In the genomic region with DNA sequence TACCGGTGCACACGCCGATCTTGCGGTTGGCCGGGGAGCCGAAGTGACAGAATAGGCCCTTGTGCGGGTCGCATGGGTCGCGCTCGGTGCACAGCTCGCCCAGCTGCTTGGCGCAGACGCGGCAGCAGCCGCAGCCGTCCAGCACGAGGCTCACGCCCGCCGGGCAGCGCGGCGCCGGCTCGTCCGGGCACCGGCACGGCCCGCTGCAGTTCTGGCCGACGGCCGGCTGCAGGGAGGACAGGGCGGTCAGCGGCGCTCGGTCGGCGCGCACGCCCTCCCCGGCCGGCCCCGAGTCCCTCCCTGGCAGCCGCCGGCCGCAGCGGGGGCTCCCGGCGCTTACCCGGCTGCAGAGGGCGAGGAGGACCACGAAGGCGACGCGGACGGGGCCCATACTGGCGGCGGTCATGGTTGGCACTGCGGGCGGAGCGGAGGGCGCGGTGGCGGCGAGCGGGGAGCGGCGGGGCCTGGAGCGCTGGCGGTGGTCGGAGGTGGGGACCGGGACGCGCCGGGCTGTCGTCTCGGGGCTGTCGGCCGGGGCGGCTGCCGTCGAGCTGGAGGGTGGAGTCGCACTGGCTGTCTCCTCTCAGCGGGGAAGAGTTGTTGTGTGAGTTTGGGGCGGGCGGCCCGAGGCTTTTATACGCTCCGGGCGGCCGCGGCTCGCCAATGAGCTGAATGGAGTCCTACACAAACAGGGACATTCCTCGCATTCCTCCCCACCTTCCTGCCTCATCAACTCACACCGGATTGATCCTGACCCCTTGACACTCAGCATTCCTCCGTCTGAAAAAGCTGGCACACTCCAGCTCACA, we compare ENCODE assay signal across 1 cellular context.
TF ChIP-seq lines count a peak whose summit lies in the region.

A gene with protein sequence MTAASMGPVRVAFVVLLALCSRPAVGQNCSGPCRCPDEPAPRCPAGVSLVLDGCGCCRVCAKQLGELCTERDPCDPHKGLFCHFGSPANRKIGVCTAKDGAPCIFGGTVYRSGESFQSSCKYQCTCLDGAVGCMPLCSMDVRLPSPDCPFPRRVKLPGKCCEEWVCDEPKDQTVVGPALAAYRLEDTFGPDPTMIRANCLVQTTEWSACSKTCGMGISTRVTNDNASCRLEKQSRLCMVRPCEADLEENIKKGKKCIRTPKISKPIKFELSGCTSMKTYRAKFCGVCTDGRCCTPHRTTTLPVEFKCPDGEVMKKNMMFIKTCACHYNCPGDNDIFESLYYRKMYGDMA (minus strand): TSS at position 606 of the 809 bp plus-strand sequence. CDS start 200 bp downstream, at position 406.

TF ChIP-seq in HepG2, 621 proteins besides CTCF, POLR2A, EP300 and RAD21 (continued from another document and continues in another):
- TF ChIP-seq, protein P1, sequence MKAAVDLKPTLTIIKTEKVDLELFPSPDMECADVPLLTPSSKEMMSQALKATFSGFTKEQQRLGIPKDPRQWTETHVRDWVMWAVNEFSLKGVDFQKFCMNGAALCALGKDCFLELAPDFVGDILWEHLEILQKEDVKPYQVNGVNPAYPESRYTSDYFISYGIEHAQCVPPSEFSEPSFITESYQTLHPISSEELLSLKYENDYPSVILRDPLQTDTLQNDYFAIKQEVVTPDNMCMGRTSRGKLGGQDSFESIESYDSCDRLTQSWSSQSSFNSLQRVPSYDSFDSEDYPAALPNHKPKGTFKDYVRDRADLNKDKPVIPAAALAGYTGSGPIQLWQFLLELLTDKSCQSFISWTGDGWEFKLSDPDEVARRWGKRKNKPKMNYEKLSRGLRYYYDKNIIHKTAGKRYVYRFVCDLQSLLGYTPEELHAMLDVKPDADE (CRISPR knock-in tag; IDR thresholded peaks at IDR 0.05) = peak; percentile 90; the same call in 1 of the 2 replicates
- TF ChIP-seq AHR (CRISPR knock-in tag; IDR thresholded peaks at IDR 0.05) = peak; percentile 89; the same call in 1 of the 2 replicates
- TF ChIP-seq NFE2L1 (CRISPR knock-in tag; IDR thresholded peaks at IDR 0.05; ENCODE audit: borderline replicate concordance) = no peak
- 0 out of 2 replicates have a peak, but pooled peaks have one; percentile 13 for TF ChIP-seq RFX3 (CRISPR knock-in tag; IDR thresholded peaks at IDR 0.05)
- TF ChIP-seq, protein P2, sequence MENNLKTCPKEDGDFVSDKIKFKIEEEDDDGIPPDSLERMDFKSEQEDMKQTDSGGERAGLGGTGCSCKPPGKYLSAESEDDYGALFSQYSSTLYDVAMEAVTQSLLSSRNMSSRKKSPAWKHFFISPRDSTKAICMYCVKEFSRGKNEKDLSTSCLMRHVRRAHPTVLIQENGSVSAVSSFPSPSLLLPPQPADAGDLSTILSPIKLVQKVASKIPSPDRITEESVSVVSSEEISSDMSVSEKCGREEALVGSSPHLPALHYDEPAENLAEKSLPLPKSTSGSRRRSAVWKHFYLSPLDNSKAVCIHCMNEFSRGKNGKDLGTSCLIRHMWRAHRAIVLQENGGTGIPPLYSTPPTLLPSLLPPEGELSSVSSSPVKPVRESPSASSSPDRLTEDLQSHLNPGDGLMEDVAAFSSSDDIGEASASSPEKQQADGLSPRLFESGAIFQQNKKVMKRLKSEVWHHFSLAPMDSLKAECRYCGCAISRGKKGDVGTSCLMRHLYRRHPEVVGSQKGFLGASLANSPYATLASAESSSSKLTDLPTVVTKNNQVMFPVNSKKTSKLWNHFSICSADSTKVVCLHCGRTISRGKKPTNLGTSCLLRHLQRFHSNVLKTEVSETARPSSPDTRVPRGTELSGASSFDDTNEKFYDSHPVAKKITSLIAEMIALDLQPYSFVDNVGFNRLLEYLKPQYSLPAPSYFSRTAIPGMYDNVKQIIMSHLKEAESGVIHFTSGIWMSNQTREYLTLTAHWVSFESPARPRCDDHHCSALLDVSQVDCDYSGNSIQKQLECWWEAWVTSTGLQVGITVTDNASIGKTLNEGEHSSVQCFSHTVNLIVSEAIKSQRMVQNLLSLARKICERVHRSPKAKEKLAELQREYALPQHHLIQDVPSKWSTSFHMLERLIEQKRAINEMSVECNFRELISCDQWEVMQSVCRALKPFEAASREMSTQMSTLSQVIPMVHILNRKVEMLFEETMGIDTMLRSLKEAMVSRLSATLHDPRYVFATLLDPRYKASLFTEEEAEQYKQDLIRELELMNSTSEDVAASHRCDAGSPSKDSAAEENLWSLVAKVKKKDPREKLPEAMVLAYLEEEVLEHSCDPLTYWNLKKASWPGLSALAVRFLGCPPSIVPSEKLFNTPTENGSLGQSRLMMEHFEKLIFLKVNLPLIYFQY (CRISPR knock-in tag; IDR thresholded peaks at IDR 0.05; ENCODE audit: borderline replicate concordance) = peak; percentile 58; the same call in 1 of the 2 replicates
- TF ChIP-seq ZNF747 (CRISPR knock-in tag; IDR thresholded peaks at IDR 0.05; ENCODE audit: borderline replicate concordance) = no peak
- TF ChIP-seq, protein P3, sequence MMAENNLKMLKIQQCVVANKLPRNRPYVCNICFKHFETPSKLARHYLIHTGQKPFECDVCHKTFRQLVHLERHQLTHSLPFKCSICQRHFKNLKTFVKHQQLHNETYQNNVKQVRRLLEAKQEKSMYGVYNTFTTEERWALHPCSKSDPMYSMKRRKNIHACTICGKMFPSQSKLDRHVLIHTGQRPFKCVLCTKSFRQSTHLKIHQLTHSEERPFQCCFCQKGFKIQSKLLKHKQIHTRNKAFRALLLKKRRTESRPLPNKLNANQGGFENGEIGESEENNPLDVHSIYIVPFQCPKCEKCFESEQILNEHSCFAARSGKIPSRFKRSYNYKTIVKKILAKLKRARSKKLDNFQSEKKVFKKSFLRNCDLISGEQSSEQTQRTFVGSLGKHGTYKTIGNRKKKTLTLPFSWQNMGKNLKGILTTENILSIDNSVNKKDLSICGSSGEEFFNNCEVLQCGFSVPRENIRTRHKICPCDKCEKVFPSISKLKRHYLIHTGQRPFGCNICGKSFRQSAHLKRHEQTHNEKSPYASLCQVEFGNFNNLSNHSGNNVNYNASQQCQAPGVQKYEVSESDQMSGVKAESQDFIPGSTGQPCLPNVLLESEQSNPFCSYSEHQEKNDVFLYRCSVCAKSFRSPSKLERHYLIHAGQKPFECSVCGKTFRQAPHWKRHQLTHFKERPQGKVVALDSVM (CRISPR knock-in tag; IDR thresholded peaks at IDR 0.05) = peak; percentile 65
- TF ChIP-seq, protein P4, sequence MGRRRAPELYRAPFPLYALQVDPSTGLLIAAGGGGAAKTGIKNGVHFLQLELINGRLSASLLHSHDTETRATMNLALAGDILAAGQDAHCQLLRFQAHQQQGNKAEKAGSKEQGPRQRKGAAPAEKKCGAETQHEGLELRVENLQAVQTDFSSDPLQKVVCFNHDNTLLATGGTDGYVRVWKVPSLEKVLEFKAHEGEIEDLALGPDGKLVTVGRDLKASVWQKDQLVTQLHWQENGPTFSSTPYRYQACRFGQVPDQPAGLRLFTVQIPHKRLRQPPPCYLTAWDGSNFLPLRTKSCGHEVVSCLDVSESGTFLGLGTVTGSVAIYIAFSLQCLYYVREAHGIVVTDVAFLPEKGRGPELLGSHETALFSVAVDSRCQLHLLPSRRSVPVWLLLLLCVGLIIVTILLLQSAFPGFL (CRISPR knock-in tag; IDR thresholded peaks at IDR 0.05) = no peak
- TF ChIP-seq SP140L (CRISPR knock-in tag; IDR thresholded peaks at IDR 0.05; ENCODE audit: borderline replicate concordance) = peak; percentile 46; the same call in 1 of the 2 replicates
- TF ChIP-seq MEF2D (CRISPR knock-in tag; IDR thresholded peaks at IDR 0.05) = peak; percentile 92; the same call in 1 of the 2 replicates
- TF ChIP-seq CC2D1A (CRISPR knock-in tag; IDR thresholded peaks at IDR 0.05) = no peak
- TF ChIP-seq ZNF780A (CRISPR knock-in tag; IDR thresholded peaks at IDR 0.05) = 0 out of 2 replicates have a peak, but pooled peaks have one; percentile 31
- TF ChIP-seq, protein P5, sequence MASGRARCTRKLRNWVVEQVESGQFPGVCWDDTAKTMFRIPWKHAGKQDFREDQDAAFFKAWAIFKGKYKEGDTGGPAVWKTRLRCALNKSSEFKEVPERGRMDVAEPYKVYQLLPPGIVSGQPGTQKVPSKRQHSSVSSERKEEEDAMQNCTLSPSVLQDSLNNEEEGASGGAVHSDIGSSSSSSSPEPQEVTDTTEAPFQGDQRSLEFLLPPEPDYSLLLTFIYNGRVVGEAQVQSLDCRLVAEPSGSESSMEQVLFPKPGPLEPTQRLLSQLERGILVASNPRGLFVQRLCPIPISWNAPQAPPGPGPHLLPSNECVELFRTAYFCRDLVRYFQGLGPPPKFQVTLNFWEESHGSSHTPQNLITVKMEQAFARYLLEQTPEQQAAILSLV (CRISPR knock-in tag; IDR thresholded peaks at IDR 0.05; ENCODE audit: borderline replicate concordance) = peak; percentile 38; the same call in 1 of the 2 replicates
- TF ChIP-seq, protein P6, sequence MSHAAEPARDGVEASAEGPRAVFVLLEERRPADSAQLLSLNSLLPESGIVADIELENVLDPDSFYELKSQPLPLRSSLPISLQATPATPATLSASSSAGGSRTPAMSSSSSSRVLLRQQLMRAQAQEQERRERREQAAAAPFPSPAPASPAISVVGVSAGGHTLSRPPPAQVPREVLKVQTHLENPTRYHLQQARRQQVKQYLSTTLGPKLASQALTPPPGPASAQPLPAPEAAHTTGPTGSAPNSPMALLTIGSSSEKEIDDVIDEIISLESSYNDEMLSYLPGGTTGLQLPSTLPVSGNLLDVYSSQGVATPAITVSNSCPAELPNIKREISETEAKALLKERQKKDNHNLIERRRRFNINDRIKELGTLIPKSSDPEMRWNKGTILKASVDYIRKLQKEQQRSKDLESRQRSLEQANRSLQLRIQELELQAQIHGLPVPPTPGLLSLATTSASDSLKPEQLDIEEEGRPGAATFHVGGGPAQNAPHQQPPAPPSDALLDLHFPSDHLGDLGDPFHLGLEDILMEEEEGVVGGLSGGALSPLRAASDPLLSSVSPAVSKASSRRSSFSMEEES (CRISPR knock-in tag; IDR thresholded peaks at IDR 0.05) = no peak; the same call in none of the 2 replicates
- peak; percentile 95 for TF ChIP-seq HMG20B (CRISPR knock-in tag; conservative IDR thresholded peaks at IDR 0.05)
- TF ChIP-seq TAF15 (IDR thresholded peaks at IDR 0.05; ENCODE audit: low read depth, low read length, poor library complexity, severe bottlenecking) = peak; percentile 98
- TF ChIP-seq, protein P7, sequence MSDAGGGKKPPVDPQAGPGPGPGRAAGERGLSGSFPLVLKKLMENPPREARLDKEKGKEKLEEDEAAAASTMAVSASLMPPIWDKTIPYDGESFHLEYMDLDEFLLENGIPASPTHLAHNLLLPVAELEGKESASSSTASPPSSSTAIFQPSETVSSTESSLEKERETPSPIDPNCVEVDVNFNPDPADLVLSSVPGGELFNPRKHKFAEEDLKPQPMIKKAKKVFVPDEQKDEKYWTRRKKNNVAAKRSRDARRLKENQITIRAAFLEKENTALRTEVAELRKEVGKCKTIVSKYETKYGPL (CRISPR knock-in tag; IDR thresholded peaks at IDR 0.05) = peak; percentile 45; the same call in 1 of the 2 replicates
- no peak for TF ChIP-seq ZNF44 (CRISPR knock-in tag; IDR thresholded peaks at IDR 0.05)
- peak; percentile 68; the same call in 1 of the 2 replicates for TF ChIP-seq FIP1L1 (IDR thresholded peaks at IDR 0.05; ENCODE audit: borderline replicate concordance, insufficient read depth, low read depth, low read length)
- peak; percentile 61; the same call in 1 of the 2 replicates for TF ChIP-seq ZNF546 (CRISPR knock-in tag; conservative IDR thresholded peaks at IDR 0.05)
- TF ChIP-seq ZNF24 (IDR thresholded peaks at IDR 0.05) = peak; percentile 40
- 0 out of 2 replicates have a peak, but pooled peaks have one; percentile 22 for TF ChIP-seq RELA (CRISPR knock-in tag; IDR thresholded peaks at IDR 0.05)
- TF ChIP-seq ATM (IDR thresholded peaks at IDR 0.05; ENCODE audit: borderline replicate concordance) = no peak
- peak; percentile 78; the same call in 1 of the 2 replicates for TF ChIP-seq ZNF766 (CRISPR knock-in tag; IDR thresholded peaks at IDR 0.05; ENCODE audit: borderline replicate concordance)
- TF ChIP-seq ZNF329 (CRISPR knock-in tag; IDR thresholded peaks at IDR 0.05; ENCODE audit: low read depth) = peak; percentile 91
- no peak; the same call in 1 of the 2 replicates for TF ChIP-seq ZFYVE20 (CRISPR knock-in tag; IDR thresholded peaks at IDR 0.05; ENCODE audit: borderline replicate concordance, low read depth)
- TF ChIP-seq, protein P8, sequence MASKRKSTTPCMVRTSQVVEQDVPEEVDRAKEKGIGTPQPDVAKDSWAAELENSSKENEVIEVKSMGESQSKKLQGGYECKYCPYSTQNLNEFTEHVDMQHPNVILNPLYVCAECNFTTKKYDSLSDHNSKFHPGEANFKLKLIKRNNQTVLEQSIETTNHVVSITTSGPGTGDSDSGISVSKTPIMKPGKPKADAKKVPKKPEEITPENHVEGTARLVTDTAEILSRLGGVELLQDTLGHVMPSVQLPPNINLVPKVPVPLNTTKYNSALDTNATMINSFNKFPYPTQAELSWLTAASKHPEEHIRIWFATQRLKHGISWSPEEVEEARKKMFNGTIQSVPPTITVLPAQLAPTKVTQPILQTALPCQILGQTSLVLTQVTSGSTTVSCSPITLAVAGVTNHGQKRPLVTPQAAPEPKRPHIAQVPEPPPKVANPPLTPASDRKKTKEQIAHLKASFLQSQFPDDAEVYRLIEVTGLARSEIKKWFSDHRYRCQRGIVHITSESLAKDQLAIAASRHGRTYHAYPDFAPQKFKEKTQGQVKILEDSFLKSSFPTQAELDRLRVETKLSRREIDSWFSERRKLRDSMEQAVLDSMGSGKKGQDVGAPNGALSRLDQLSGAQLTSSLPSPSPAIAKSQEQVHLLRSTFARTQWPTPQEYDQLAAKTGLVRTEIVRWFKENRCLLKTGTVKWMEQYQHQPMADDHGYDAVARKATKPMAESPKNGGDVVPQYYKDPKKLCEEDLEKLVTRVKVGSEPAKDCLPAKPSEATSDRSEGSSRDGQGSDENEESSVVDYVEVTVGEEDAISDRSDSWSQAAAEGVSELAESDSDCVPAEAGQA (IDR thresholded peaks at IDR 0.05; ENCODE audit: low read depth) = peak; percentile 72
- TF ChIP-seq, protein P8 (CRISPR knock-in tag; IDR thresholded peaks at IDR 0.05; ENCODE audit: borderline replicate concordance) = peak; percentile 94; the same call in 1 of the 2 replicates
- TF ChIP-seq ZNF598 (CRISPR knock-in tag; IDR thresholded peaks at IDR 0.05; ENCODE audit: borderline replicate concordance) = no peak
- no peak for TF ChIP-seq MBD4 (IDR thresholded peaks at IDR 0.05; ENCODE audit: borderline replicate concordance, low read length)
- peak; percentile 98 for TF ChIP-seq MED1 (CRISPR knock-in tag; IDR thresholded peaks at IDR 0.05)
- no peak; the same call in 1 of the 2 replicates for TF ChIP-seq KDM5A (IDR thresholded peaks at IDR 0.05; ENCODE audit: borderline replicate concordance, low read length)
- TF ChIP-seq IKZF4 (CRISPR knock-in tag; IDR thresholded peaks at IDR 0.05; ENCODE audit: borderline replicate concordance, low read depth, not compliant biosample characterization) = peak; percentile 35
